Comparison of ENCODE assay signal across 27 cellular contexts in the genomic region with DNA sequence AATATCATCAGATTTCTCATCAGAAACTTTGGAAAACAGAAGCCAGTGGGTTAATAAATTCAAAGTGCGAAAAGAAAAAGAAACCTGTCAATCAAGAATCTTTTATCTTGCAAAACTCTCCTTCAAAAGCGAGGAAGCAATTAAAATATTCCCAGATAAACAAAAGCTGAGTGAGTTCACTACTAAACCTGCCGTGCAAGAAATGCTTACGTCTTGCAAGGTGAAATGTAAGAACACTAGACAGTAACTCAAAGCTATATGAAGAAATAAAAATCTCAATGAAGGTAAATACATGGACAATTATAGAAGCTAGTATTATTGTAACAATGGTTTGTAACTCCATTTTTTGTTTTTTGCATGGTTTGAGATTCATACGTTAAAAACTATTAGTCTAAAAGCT.
"Had no signal": no experiment of that assay in that cellular context is flagged by ENCODE, and none has a peak within 500 bp of the region (broad histone marks: within the 10 kb centered on the region; RNA-seq: fewer than 3 reads in every experiment).

No MANE protein-coding gene starts in this region.

- H3K36me3 Mint-ChIP-seq: activated naive CD4-positive, alpha-beta T cell treated with anti-CD3 and anti-CD28 coated beads, Interleukin-2, amount 50 U/mL, for 72 hours; immature natural killer cell; memory B cell; naive thymus-derived CD4-positive, alpha-beta T cell; type B pancreatic cell had no signal

- H3K27me3 ChIP-seq: colonic mucosa, heart left ventricle, ovary, right lobe of liver, vagina had no signal

- H3K4me3 Mint-ChIP-seq: activated CD4-positive, alpha-beta memory T cell treated with anti-CD3 and anti-CD28 coated beads, Interleukin-2, amount 10 ng/mL, durations not matched to agents 7 days and 5 days; activated CD4-positive, alpha-beta T cell treated with anti-CD3 and anti-CD28 coated beads, Interleukin-2, amount 10 ng/mL, durations not matched to agents 7 days and 5 days; activated T-cell treated with anti-CD3 and anti-CD28 coated beads, Interleukin-2, amount 50 U/mL, for 4 hours; immature natural killer cell; memory B cell; naive thymus-derived CD4-positive, alpha-beta T cell; T-helper 17 cell; type B pancreatic cell had no signal

- FAIRE-seq: endometrium had no signal

- H3K9me3 Mint-ChIP-seq: activated CD4-positive, alpha-beta T cell treated with anti-CD3 and anti-CD28 coated beads, Interleukin-2, amount 10 ng/mL, durations not matched to agents 7 days and 5 days; activated naive CD4-positive, alpha-beta T cell treated with anti-CD3 and anti-CD28 coated beads, Interleukin-2, amount 50 U/mL, for 72 hours; activated T-cell treated with anti-CD3 and anti-CD28 coated beads, Interleukin-2, amount 50 U/mL, for 4 hours had no signal

- H3K4me3 ChIP-seq: colonic mucosa, heart left ventricle, ovary, right lobe of liver, vagina had no signal

- H3K4me1 ChIP-seq: colonic mucosa, heart left ventricle, vagina had no signal

- H3K27ac ChIP-seq: colonic mucosa, heart left ventricle, ovary, right lobe of liver, vagina had no signal

- H3K27me3 Mint-ChIP-seq: progenitor cell of endocrine pancreas, T-helper 17 cell, type B pancreatic cell had no signal

- H3K27ac Mint-ChIP-seq: activated CD4-positive, alpha-beta memory T cell treated with anti-CD3 and anti-CD28 coated beads, Interleukin-2, amount 10 ng/mL, durations not matched to agents 7 days and 5 days; activated CD4-positive, alpha-beta T cell treated with anti-CD3 and anti-CD28 coated beads, Interleukin-2, amount 10 ng/mL, durations not matched to agents 7 days and 5 days; activated naive CD4-positive, alpha-beta T cell treated with anti-CD3 and anti-CD28 coated beads, Interleukin-2, amount 50 U/mL, for 72 hours; immature natural killer cell; memory B cell; naive thymus-derived CD4-positive, alpha-beta T cell; T-helper 17 cell; type B pancreatic cell had no signal

- H3K36me3 ChIP-seq: colonic mucosa, heart left ventricle, ovary, right lobe of liver, vagina had no signal

- H3K9me3 ChIP-seq: colonic mucosa, ovary, right lobe of liver, vagina had no signal

- DNase-seq: activated CD4-positive, alpha-beta memory T cell treated with anti-CD3 and anti-CD28 coated beads, Interleukin-2, amount 10 ng/mL, durations not matched to agents 7 days and 5 days; activated CD4-positive, alpha-beta T cell treated with anti-CD3 and anti-CD28 coated beads for 1 hour; activated CD4-positive, alpha-beta T cell treated with anti-CD3 and anti-CD28 coated beads, Interleukin-2, amount 10 ng/mL, durations not matched to agents 7 days and 5 days; activated CD8-positive, alpha-beta memory T cell treated with anti-CD3 and anti-CD28 coated beads, Interleukin-2, amount 50 U/mL, for 48 hours; activated naive CD4-positive, alpha-beta T cell; activated T-cell treated with anti-CD3 and anti-CD28 coated beads, Interleukin-2, amount 50 U/mL, for 4 hours; anterior cingulate cortex; colonic mucosa; effector CD8-positive, alpha-beta T cell; heart left ventricle; hypothalamus; immature natural killer cell; midbrain; naive thymus-derived CD4-positive, alpha-beta T cell; ovary; right lobe of liver; stimulated activated CD4-positive, alpha-beta T cell treated with anti-CD3 and anti-CD28 coated beads, Interleukin-12 subunit alpha, Interleukin-12 subunit beta, amount 100 ng/mL, for 4 hours; stimulated activated CD4-positive, alpha-beta T cell treated with anti-CD3 and anti-CD28 coated beads, Interleukin-4, amount 100 ng/mL, for 1 hour; stimulated activated naive CD8-positive, alpha-beta T cell treated with anti-CD3 and anti-CD28 coated beads, Interleukin-15, Interleukin-2, amounts not matched to agents 100 U/mL and 50 U/mL, for 24 hours; T-helper 17 cell; T1000 had no signal

- H3K4me1 Mint-ChIP-seq: activated CD4-positive, alpha-beta memory T cell treated with anti-CD3 and anti-CD28 coated beads, Interleukin-2, amount 10 ng/mL, durations not matched to agents 7 days and 5 days; activated CD4-positive, alpha-beta T cell treated with anti-CD3 and anti-CD28 coated beads, Interleukin-2, amount 10 ng/mL, durations not matched to agents 7 days and 5 days; immature natural killer cell; memory B cell; naive thymus-derived CD4-positive, alpha-beta T cell; T-helper 17 cell had no signal
